ENCODE assay signal across 22 cellular contexts in genomic region chr10:127048630-127049029, GRCh38.
DNase-seq lines count a peak whose midpoint lies in the region; ATAC-seq lines count a peak whose summit lies in the region.
"Had no signal": no experiment of that assay in that cellular context is flagged by ENCODE, and none has a peak within 500 bp of the region (broad histone marks: within the 10 kb centered on the region; RNA-seq: fewer than 3 reads in every experiment).

No MANE protein-coding gene starts in this region.

- intact Hi-C loops in left colon (cut with DNase I, micrococcal nuclease) = no loop called here

- no peak overlapping the region for H3K27ac Mint-ChIP-seq in T-cell
- H3K27ac Mint-ChIP-seq: CD8-positive, alpha-beta T cell; H9; HFFc6 had no signal

- DNase-seq in NCI-H1436 treated with DMSO at 0.1 percent for 48 hours (lab: John Stamatoyannopoulos, UW) (peak; percentile 3), NCI-H1436 (lab: John Stamatoyannopoulos, UW) (no peak), NCI-H526 (lab: John Stamatoyannopoulos, UW) (peak; percentile 73 to 77), RPMI8226 (peak; percentile 20), left colon (no peak), DMS79 (lab: John Stamatoyannopoulos, UW) (no peak), T-cell (no peak)
- DNase-seq in activated naive CD4-positive, alpha-beta T cell treated with Interleukin-2 at 50 U/mL for 16 hours = no peak
- DNase-seq: AML-193; C1 segment of cervical spinal cord; CD8-positive, alpha-beta T cell; DND-41; H9; HFFc6; MG63; NCI-H1694 treated with DMSO at 0.1 percent for 48 hours; NCI-H2107; NCI-H524 had no signal

- H3K9me3 Mint-ChIP-seq in T-cell = no peaks in the 10 kb centered on the region
- H3K9me3 Mint-ChIP-seq: CD8-positive, alpha-beta T cell; H9; HFFc6 had no signal

- CTCF ChIA-PET in T-cell (lab: Charles Lee) = no interaction called here

- no peaks in the 10 kb centered on the region for H3K36me3 Mint-ChIP-seq in T-cell
- H3K36me3 Mint-ChIP-seq: CD8-positive, alpha-beta T cell had no signal

- POLR2A ChIA-PET in T-cell (lab: Charles Lee) = no interaction called here

- no peaks in the 10 kb centered on the region for H3K27me3 Mint-ChIP-seq in T-cell

- no peaks in the 10 kb centered on the region for H3K4me1 Mint-ChIP-seq in T-cell

- peak; percentile 41 for ATAC-seq in left colon
- ATAC-seq in T-cell (replicated peaks in 1 of 4) = no peak
- ATAC-seq: CD8-positive, alpha-beta T cell; GM12878; HepG2; K562; Panc1 had no signal

- no peak overlapping the region for H3K4me3 Mint-ChIP-seq in T-cell
- H3K4me3 Mint-ChIP-seq: CD8-positive, alpha-beta T cell; H9; HFFc6 had no signal

Comparison
In these comparisons a context has a peak if more than half of its experiments do, and no peak if none do; other contexts are left out.
1. DNase-seq: peak in NCI-H1436 treated with DMSO at 0.1 percent for 48 hours (single experiment), NCI-H526 (2 of 2) and RPMI8226 (single experiment); none in NCI-H1436 (single experiment), left colon (0 of 2), DMS79 (single experiment), activated naive CD4-positive, alpha-beta T cell treated with Interleukin-2 at 50 U/mL for 16 hours (single experiment) and T-cell (0 of 34).